ENCODE assay signal across 1 cellular context in the genomic region with DNA sequence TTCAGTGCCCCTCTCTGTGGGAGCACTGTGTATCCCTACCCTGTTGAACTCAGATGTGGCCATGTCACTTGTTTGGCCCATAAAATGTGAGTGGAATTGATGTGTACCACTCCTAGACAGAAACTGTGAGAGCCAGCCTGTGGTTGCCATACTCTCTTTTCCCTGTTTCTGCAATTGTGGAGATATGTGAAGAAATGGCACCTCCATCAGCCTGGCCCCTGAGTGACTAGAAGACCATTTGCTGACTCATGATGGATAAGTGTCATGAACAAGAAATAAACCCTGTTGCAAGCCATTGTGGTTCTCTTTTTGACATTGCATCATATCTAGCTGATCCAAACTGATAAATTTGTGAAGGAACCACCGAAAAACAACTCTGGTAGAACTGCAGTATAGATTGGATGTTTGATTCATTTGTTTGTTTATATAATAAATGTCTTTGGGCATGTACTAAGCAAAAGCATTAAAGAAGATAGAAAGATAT.
TF ChIP-seq lines count a peak whose summit lies in the region.

No MANE protein-coding gene starts in this region.

TF ChIP-seq in K562, 482 proteins besides CTCF, POLR2A, EP300 and RAD21 (continued from another document and continues in another):
- TF ChIP-seq, protein P1, sequence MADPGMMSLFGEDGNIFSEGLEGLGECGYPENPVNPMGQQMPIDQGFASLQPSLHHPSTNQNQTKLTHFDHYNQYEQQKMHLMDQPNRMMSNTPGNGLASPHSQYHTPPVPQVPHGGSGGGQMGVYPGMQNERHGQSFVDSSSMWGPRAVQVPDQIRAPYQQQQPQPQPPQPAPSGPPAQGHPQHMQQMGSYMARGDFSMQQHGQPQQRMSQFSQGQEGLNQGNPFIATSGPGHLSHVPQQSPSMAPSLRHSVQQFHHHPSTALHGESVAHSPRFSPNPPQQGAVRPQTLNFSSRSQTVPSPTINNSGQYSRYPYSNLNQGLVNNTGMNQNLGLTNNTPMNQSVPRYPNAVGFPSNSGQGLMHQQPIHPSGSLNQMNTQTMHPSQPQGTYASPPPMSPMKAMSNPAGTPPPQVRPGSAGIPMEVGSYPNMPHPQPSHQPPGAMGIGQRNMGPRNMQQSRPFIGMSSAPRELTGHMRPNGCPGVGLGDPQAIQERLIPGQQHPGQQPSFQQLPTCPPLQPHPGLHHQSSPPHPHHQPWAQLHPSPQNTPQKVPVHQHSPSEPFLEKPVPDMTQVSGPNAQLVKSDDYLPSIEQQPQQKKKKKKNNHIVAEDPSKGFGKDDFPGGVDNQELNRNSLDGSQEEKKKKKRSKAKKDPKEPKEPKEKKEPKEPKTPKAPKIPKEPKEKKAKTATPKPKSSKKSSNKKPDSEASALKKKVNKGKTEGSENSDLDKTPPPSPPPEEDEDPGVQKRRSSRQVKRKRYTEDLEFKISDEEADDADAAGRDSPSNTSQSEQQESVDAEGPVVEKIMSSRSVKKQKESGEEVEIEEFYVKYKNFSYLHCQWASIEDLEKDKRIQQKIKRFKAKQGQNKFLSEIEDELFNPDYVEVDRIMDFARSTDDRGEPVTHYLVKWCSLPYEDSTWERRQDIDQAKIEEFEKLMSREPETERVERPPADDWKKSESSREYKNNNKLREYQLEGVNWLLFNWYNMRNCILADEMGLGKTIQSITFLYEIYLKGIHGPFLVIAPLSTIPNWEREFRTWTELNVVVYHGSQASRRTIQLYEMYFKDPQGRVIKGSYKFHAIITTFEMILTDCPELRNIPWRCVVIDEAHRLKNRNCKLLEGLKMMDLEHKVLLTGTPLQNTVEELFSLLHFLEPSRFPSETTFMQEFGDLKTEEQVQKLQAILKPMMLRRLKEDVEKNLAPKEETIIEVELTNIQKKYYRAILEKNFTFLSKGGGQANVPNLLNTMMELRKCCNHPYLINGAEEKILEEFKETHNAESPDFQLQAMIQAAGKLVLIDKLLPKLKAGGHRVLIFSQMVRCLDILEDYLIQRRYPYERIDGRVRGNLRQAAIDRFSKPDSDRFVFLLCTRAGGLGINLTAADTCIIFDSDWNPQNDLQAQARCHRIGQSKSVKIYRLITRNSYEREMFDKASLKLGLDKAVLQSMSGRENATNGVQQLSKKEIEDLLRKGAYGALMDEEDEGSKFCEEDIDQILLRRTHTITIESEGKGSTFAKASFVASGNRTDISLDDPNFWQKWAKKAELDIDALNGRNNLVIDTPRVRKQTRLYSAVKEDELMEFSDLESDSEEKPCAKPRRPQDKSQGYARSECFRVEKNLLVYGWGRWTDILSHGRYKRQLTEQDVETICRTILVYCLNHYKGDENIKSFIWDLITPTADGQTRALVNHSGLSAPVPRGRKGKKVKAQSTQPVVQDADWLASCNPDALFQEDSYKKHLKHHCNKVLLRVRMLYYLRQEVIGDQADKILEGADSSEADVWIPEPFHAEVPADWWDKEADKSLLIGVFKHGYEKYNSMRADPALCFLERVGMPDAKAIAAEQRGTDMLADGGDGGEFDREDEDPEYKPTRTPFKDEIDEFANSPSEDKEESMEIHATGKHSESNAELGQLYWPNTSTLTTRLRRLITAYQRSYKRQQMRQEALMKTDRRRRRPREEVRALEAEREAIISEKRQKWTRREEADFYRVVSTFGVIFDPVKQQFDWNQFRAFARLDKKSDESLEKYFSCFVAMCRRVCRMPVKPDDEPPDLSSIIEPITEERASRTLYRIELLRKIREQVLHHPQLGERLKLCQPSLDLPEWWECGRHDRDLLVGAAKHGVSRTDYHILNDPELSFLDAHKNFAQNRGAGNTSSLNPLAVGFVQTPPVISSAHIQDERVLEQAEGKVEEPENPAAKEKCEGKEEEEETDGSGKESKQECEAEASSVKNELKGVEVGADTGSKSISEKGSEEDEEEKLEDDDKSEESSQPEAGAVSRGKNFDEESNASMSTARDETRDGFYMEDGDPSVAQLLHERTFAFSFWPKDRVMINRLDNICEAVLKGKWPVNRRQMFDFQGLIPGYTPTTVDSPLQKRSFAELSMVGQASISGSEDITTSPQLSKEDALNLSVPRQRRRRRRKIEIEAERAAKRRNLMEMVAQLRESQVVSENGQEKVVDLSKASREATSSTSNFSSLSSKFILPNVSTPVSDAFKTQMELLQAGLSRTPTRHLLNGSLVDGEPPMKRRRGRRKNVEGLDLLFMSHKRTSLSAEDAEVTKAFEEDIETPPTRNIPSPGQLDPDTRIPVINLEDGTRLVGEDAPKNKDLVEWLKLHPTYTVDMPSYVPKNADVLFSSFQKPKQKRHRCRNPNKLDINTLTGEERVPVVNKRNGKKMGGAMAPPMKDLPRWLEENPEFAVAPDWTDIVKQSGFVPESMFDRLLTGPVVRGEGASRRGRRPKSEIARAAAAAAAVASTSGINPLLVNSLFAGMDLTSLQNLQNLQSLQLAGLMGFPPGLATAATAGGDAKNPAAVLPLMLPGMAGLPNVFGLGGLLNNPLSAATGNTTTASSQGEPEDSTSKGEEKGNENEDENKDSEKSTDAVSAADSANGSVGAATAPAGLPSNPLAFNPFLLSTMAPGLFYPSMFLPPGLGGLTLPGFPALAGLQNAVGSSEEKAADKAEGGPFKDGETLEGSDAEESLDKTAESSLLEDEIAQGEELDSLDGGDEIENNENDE (IDR thresholded peaks at IDR 0.05; ENCODE audit: low read depth, low read length), result no peak
- TF ChIP-seq JUNB (CRISPR knock-in tag; conservative IDR thresholded peaks at IDR 0.05), result peak; percentile 55; the same call in 1 of the 2 replicates
- no peak for TF ChIP-seq SMARCB1 (IDR thresholded peaks at IDR 0.05; ENCODE audit: insufficient read length, low read depth)
- TF ChIP-seq, protein P2, sequence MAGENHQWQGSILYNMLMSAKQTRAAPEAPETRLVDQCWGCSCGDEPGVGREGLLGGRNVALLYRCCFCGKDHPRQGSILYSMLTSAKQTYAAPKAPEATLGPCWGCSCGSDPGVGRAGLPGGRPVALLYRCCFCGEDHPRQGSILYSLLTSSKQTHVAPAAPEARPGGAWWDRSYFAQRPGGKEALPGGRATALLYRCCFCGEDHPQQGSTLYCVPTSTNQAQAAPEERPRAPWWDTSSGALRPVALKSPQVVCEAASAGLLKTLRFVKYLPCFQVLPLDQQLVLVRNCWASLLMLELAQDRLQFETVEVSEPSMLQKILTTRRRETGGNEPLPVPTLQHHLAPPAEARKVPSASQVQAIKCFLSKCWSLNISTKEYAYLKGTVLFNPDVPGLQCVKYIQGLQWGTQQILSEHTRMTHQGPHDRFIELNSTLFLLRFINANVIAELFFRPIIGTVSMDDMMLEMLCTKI (IDR thresholded peaks at IDR 0.05; ENCODE audit: partially characterized antibody), result no peak
- no peak for TF ChIP-seq SAFB2 (IDR thresholded peaks at IDR 0.05; ENCODE audit: borderline replicate concordance, low read depth, low read length, severe bottlenecking)
- TF ChIP-seq PHF20 (IDR thresholded peaks at IDR 0.05; ENCODE audit: partially characterized antibody), result no peak
- TF ChIP-seq NFIC (IDR thresholded peaks at IDR 0.05), result no peak
- no peak for TF ChIP-seq HSF4 (CRISPR knock-in tag; IDR thresholded peaks at IDR 0.05; ENCODE audit: borderline replicate concordance)
- TF ChIP-seq, protein P3, sequence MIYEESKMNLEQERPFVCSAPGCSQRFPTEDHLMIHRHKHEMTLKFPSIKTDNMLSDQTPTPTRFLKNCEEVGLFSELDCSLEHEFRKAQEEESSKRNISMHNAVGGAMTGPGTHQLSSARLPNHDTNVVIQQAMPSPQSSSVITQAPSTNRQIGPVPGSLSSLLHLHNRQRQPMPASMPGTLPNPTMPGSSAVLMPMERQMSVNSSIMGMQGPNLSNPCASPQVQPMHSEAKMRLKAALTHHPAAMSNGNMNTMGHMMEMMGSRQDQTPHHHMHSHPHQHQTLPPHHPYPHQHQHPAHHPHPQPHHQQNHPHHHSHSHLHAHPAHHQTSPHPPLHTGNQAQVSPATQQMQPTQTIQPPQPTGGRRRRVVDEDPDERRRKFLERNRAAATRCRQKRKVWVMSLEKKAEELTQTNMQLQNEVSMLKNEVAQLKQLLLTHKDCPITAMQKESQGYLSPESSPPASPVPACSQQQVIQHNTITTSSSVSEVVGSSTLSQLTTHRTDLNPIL (CRISPR knock-in tag; IDR thresholded peaks at IDR 0.05), result no peak
- TF ChIP-seq YY1 (IDR thresholded peaks at IDR 0.05; ENCODE audit: borderline replicate concordance in 1 of 3, control insufficient read depth in 1 of 3, extremely low read depth in 1 of 3, insufficient read depth in 3 of 3, insufficient read length in 1 of 3, insufficient replicate concordance in 2 of 3, low read depth in 1 of 3, low read length in 2 of 3), result peak in 1 of 3 experiments; percentile 5
- TF ChIP-seq, protein P4, sequence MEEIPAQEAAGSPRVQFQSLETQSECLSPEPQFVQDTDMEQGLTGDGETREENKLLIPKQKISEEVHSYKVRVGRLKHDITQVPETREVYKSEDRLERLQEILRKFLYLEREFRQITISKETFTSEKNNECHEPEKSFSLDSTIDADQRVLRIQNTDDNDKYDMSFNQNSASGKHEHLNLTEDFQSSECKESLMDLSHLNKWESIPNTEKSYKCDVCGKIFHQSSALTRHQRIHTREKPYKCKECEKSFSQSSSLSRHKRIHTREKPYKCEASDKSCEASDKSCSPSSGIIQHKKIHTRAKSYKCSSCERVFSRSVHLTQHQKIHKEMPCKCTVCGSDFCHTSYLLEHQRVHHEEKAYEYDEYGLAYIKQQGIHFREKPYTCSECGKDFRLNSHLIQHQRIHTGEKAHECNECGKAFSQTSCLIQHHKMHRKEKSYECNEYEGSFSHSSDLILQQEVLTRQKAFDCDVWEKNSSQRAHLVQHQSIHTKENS (CRISPR knock-in tag; IDR thresholded peaks at IDR 0.05), result no peak
- no peak for TF ChIP-seq NFYB (IDR thresholded peaks at IDR 0.05; ENCODE audit: extremely low read depth, insufficient read length)
- TF ChIP-seq, protein P5, sequence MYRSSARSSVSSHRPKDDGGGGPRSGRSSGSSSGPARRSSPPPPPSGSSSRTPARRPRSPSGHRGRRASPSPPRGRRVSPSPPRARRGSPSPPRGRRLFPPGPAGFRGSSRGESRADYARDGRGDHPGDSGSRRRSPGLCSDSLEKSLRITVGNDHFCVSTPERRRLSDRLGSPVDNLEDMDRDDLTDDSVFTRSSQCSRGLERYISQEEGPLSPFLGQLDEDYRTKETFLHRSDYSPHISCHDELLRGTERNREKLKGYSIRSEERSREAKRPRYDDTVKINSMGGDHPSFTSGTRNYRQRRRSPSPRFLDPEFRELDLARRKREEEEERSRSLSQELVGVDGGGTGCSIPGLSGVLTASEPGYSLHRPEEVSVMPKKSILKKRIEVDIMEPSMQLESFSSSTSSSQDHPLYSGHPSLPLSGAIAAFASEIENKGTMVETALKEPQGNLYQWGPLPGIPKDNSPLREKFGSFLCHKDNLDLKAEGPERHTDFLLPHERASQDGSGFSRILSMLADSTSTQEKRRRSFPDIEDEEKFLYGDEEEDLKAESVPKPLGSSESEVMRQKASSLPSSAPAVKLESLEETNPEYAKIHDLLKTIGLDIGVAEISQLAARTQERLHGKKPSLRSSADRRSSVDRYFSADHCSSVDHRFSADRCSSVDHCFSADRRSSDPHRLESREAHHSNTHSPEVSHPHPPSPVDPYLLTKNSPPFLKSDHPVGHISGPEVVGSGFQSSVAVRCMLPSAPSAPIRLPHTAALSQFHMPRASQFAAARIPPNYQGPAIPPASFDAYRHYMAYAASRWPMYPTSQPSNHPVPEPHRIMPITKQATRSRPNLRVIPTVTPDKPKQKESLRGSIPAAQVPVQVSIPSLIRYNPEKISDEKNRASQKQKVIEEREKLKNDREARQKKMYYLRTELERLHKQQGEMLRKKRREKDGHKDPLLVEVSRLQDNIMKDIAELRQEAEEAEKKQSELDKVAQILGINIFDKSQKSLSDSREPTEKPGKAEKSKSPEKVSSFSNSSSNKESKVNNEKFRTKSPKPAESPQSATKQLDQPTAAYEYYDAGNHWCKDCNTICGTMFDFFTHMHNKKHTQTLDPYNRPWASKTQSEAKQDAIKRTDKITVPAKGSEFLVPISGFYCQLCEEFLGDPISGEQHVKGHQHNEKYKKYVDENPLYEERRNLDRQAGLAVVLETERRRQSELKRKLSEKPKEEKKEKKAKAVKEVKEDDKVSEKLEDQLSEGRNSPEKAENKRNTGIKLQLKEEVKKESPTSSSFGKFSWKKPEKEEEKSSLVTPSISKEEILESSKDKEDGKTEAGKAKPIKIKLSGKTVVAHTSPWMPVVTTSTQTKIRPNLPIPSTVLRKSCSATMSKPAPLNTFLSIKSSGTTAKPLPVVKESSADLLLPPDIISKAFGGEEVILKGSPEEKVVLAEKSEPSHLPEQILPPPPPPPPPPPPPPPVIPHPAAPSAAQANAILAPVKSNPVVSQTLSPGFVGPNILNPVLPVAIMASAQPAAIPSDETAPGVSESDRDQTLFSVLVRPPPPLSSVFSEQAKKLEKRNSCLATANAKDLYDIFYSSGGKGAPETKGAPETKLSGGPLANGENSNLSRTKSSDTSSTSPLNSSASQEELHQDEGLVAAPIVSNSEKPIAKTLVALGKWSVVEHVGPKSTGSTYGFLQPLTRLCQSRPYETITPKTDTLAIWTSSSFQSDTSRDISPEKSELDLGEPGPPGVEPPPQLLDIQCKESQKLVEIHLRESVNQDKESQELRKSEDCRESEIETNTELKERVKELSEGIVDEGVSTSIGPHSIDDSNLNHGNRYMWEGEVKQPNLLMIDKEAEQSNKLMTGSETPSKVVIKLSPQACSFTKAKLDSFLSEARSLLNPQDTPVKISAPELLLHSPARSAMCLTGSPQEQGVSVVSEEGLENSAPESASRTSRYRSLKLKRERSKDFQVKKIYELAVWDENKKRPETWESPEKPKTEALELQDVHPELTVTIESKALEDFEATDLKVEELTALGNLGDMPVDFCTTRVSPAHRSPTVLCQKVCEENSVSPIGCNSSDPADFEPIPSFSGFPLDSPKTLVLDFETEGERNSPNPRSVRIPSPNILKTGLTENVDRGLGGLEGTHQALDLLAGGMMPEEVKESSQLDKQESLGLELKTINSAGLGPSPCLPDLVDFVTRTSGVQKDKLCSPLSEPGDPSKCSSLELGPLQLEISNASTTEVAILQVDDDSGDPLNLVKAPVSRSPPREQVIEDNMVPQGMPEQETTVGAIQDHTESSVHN (IDR thresholded peaks at IDR 0.05; ENCODE audit: borderline replicate concordance in 1 of 2, low read depth in 1 of 2), result peak; percentile 86 to 89; a peak in 3 of 4 replicates
- peak; percentile 68 for TF ChIP-seq POLR2H (tag; IDR thresholded peaks at IDR 0.05; ENCODE audit: low read depth)
- peak; percentile 87 for TF ChIP-seq FOSL1 (tag; conservative IDR thresholded peaks at IDR 0.05)
- no peak for TF ChIP-seq ERF (CRISPR knock-in tag; IDR thresholded peaks at IDR 0.05)
- TF ChIP-seq NCOA1 (IDR thresholded peaks at IDR 0.05; ENCODE audit: low read depth), result no peak
